Comparison of ENCODE assay signal across 9 cellular contexts in the genomic region with DNA sequence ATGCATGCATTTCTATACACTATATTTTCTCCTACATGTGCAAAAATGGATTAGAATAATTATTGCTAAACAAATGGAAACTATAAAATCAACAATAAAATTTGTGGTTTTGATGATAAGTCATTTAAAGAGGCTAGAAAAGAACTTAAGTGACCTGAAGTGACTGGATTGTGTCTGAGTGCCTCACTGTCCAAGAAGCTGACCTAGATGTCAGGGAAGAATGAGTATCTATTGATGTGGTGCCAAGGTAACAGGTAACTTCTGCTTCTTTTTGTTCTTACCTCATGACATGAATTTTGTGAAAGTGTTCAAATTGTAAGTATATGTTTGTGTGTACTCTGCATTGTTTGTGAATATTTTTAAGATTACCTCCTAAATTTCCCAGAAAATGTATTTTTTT.
"Had no signal": no experiment of that assay in that cellular context is flagged by ENCODE, and none has a peak within 500 bp of the region (broad histone marks: within the 10 kb centered on the region; RNA-seq: fewer than 3 reads in every experiment).

No MANE protein-coding gene starts in this region.

- H2AFZ ChIP-seq: GM23248 had no signal

- H3K4me3 ChIP-seq: GM23248, HAP-1, K562 had no signal

- H3K9ac ChIP-seq: GM23248 had no signal

- DNase-seq: GM23248, GOT3, H7, HFFc6, IMR-90 had no signal

- ATAC-seq: HCT116, K562 had no signal

- FAIRE-seq: K562 had no signal

- H3K9me3 ChIP-seq: HAP-1 had no signal

- H3K36me3 ChIP-seq: HAP-1 had no signal

- H3K27ac ChIP-seq: GM23248, HL-60 had no signal
